In genomic region chr2:118090387-118091139, GRCh38 we compare ENCODE assay signal across 14 cellular contexts. TPM values are rescaled to one million over a fixed set of nuclear protein-coding genes. Genes with fewer than 3 reads are reported as not detected.
DNase-seq lines count a peak whose midpoint lies in the region; ATAC-seq, FAIRE-seq and TF ChIP-seq lines count a peak whose summit lies in the region.
"Had no signal": no experiment of that assay in that cellular context is flagged by ENCODE, and none has a peak within 500 bp of the region (broad histone marks: within the 10 kb centered on the region; RNA-seq: fewer than 3 reads in every experiment).

No MANE protein-coding gene starts in this region.

- H3K4me1 Mint-ChIP-seq in MCF 10A (ENCODE audit: insufficient read depth, unreplicated experiment) = peaks cover 5% of the 10 kb centered on the region
- H3K4me1 Mint-ChIP-seq in activated CD8-positive, alpha-beta T cell treated with anti-CD3 and anti-CD28 coated beads for 36 hours (ENCODE audit: low read depth) = peaks cover 43% of the 10 kb centered on the region

- H3K27me3 ChIP-seq in breast epithelium = no peaks in the 10 kb centered on the region
- H3K27me3 ChIP-seq in keratinocyte (ENCODE audit: control insufficient read depth, extremely low read depth, insufficient read depth, low read length) = no peaks in the 10 kb centered on the region
- H3K27me3 ChIP-seq in upper lobe of right lung = no peaks in the 10 kb centered on the region
- no peaks in the 10 kb centered on the region for H3K27me3 ChIP-seq in psoas muscle (ENCODE audit: insufficient read depth in 3 of 3, low read length in 2 of 3)
- H3K27me3 ChIP-seq: tibial nerve had no signal

- CTCF ChIA-PET in MCF 10A (lab: Yijun Ruan, JAX) = interaction anchor here (0.7 to 1.6 kb wide), 4 partner anchors 24 to 97 kb away, joined by 3 to 5 read pairs (median 4); no protein-coding TSS in a partner anchor
- CTCF ChIA-PET in activated CD8-positive, alpha-beta T cell treated with anti-CD3 and anti-CD28 coated beads for 36 hours (lab: Charles Lee) = interaction anchor here (1.2 to 1.8 kb wide), 2 partner anchors 11 to 133 kb away, joined by 3 read pairs; no protein-coding TSS in a partner anchor

- H3K9me3 ChIP-seq in breast epithelium (no peaks in the 10 kb centered on the region), keratinocyte (ENCODE audit: control insufficient read depth, low read depth, low read length) (no peaks in the 10 kb centered on the region), upper lobe of right lung (no peaks in the 10 kb centered on the region), psoas muscle (no peaks in the 10 kb centered on the region)
- H3K9me3 ChIP-seq: tibial nerve had no signal

- POLR2A ChIA-PET in MCF 10A (lab: Yijun Ruan, JAX) = interaction anchor here (0.7 to 4.1 kb wide), 10 partner anchors 11 to 276 kb away, joined by 3 to 32 read pairs (median 11); partner anchors contain the start of genes CCDC93 and DDX18
- POLR2A ChIA-PET in activated CD8-positive, alpha-beta T cell treated with anti-CD3 and anti-CD28 coated beads for 36 hours (lab: Charles Lee) = no interaction called here

- no peak overlapping the region for H3K9ac ChIP-seq in keratinocyte (ENCODE audit: control insufficient read depth, extremely low read depth, insufficient read depth, low read length)

- H3K79me2 ChIP-seq in keratinocyte (ENCODE audit: control insufficient read depth, insufficient read depth, low read length) = peaks cover 62% of the 10 kb centered on the region

- no peaks in the 10 kb centered on the region for H3K36me3 Mint-ChIP-seq in MCF 10A (ENCODE audit: insufficient read depth, unreplicated experiment)
- H3K36me3 Mint-ChIP-seq in activated CD8-positive, alpha-beta T cell treated with anti-CD3 and anti-CD28 coated beads for 36 hours (ENCODE audit: low read depth) = peaks cover 21% of the 10 kb centered on the region

- WGBS in psoas muscle, 3 donors = 85 to 89% (median 87%) methylated on average over 5 of the region's 5 CpGs

- no TSS peak for BruUV-seq in MCF 10A (replicated peaks; lab: Mats Ljungman, UMichigan)

- H3K36me3 ChIP-seq in breast epithelium (no peaks in the 10 kb centered on the region), keratinocyte (ENCODE audit: control insufficient read depth in 2 of 2, extremely low read depth in 1 of 2, insufficient read depth in 2 of 2, low read length in 2 of 2) (no peaks in the 10 kb centered on the region), upper lobe of right lung (no peaks in the 10 kb centered on the region), psoas muscle (ENCODE audit: insufficient read depth in 1 of 2, low read depth in 1 of 2) (no peaks in the 10 kb centered on the region)
- H3K36me3 ChIP-seq: tibial nerve had no signal

- H3K4me1 ChIP-seq in breast epithelium (no peaks in the 10 kb centered on the region), keratinocyte (ENCODE audit: control insufficient read depth, extremely low read depth, insufficient read depth, low read length) (peaks cover 12% of the 10 kb centered on the region), upper lobe of right lung (peaks cover 27% of the 10 kb centered on the region), psoas muscle (peaks cover 8% of the 10 kb centered on the region)

- dilution Hi-C loops in keratinocyte (cut with MboI; ENCODE audit: extremely low pct_ligation_motif_present, low sequenced_read_pairs) = no loop called here

- no peak for FAIRE-seq in keratinocyte (lab: Jason Lieb, UNC)

- no peaks in the 10 kb centered on the region for H3K9me1 ChIP-seq in keratinocyte (ENCODE audit: control insufficient read depth, extremely low read depth, insufficient read depth, low read length)

- ATAC-seq in activated CD8-positive, alpha-beta T cell treated with anti-CD3 and anti-CD28 coated beads for 36 hours = no peak
- ATAC-seq in upper lobe of right lung (no peak), psoas muscle (no peak), HG02678 (IDR thresholded peaks at IDR 0.05; ENCODE audit: unreplicated experiment) (no peak)

- H3K4me3 Mint-ChIP-seq in MCF 10A (ENCODE audit: unreplicated experiment) = peak overlapping the region; percentile 17
- peak overlapping the region; percentile 67 for H3K4me3 Mint-ChIP-seq in activated CD8-positive, alpha-beta T cell treated with anti-CD3 and anti-CD28 coated beads for 36 hours

- H2AFZ ChIP-seq in keratinocyte (ENCODE audit: control insufficient read depth, low read length) = no peak overlapping the region

- H3K9me3 Mint-ChIP-seq in MCF 10A (ENCODE audit: unreplicated experiment) = peaks cover 8% of the 10 kb centered on the region
- H3K9me3 Mint-ChIP-seq in activated CD8-positive, alpha-beta T cell treated with anti-CD3 and anti-CD28 coated beads for 36 hours = no peaks in the 10 kb centered on the region

- intact Hi-C loops in MCF 10A (cut with micrococcal nuclease) = no loop called here
- intact Hi-C loops in breast epithelium (cut with DNase I; ENCODE audit: low total_unique reads) = no loop called here
- intact Hi-C loops in activated CD8-positive, alpha-beta T cell treated with anti-CD3 and anti-CD28 coated beads for 36 hours (cut with micrococcal nuclease) = no loop called here
- intact Hi-C loops in upper lobe of right lung (cut with DNase I) = no loop called here
- intact Hi-C loops in psoas muscle (cut with DNase I) = loop anchor here in 1 of 2 donors (5.0 kb wide), 1 partner anchor 278 kb away; the partner anchor contains the start of gene DDX18

- peak overlapping the region; percentile 94 for H3K4me2 ChIP-seq in keratinocyte (ENCODE audit: control insufficient read depth, extremely low read depth, insufficient read depth, low read depth, low read length)

- H3K27me3 Mint-ChIP-seq in MCF 10A (ENCODE audit: insufficient read depth, unreplicated experiment) = peaks cover 1% of the 10 kb centered on the region
- no peaks in the 10 kb centered on the region for H3K27me3 Mint-ChIP-seq in activated CD8-positive, alpha-beta T cell treated with anti-CD3 and anti-CD28 coated beads for 36 hours

- DNase-seq in MCF 10A (ENCODE audit: unreplicated experiment) (no peak), breast epithelium (ENCODE audit: low spot score in 2 of 2) (no peak), keratinocyte (ENCODE audit: low read depth, low spot score) (no peak), upper lobe of right lung (no peak), psoas muscle (no peak), DMS153 (lab: John Stamatoyannopoulos, UW) (no peak)
- DNase-seq in activated CD8-positive, alpha-beta T cell treated with anti-CD3 and anti-CD28 coated beads for 36 hours = no peak
- DNase-seq: C1 segment of cervical spinal cord; effector memory CD4-positive, alpha-beta T cell; H7; occipital lobe; stimulated activated CD4-positive, alpha-beta T cell treated with anti-CD3 and anti-CD28 coated beads, Interleukin-4, amount 100 ng/mL, for 24 hours had no signal

- H4K20me1 ChIP-seq in keratinocyte (ENCODE audit: control insufficient read depth, extremely low read depth, insufficient read depth, low read length) = no peaks in the 10 kb centered on the region

- TF ChIP-seq CTCF in MCF 10A (IDR thresholded peaks at IDR 0.05; ENCODE audit: unreplicated experiment) (no peak), breast epithelium (IDR thresholded peaks at IDR 0.05) (no peak), keratinocyte (optimal IDR thresholded peaks at IDR 0.05 in 1 of 3, IDR thresholded peaks at IDR 0.05 in 1 of 3, conservative IDR thresholded peaks at IDR 0.05 in 1 of 3; ENCODE audit: extremely low read depth in 1 of 3, insufficient read depth in 2 of 3, low read length in 3 of 3) (no peak), upper lobe of right lung (IDR thresholded peaks at IDR 0.05) (no peak), psoas muscle (IDR thresholded peaks at IDR 0.05) (no peak)
- TF ChIP-seq CTCF in activated CD8-positive, alpha-beta T cell treated with anti-CD3 and anti-CD28 coated beads for 36 hours (IDR thresholded peaks at IDR 0.05) = no peak

- H3K27ac ChIP-seq in breast epithelium = no peak overlapping the region
- no peak overlapping the region for H3K27ac ChIP-seq in keratinocyte (ENCODE audit: control insufficient read depth, insufficient read depth, low read length)
- H3K27ac ChIP-seq in upper lobe of right lung = peak overlapping the region; percentile 81
- H3K27ac ChIP-seq in psoas muscle = no peak overlapping the region

- no peak overlapping the region for H3K4me3 ChIP-seq in breast epithelium
- peak overlapping the region in 2 of 3 experiments; percentile 98 for H3K4me3 ChIP-seq in keratinocyte (ENCODE audit: control insufficient read depth in 2 of 3, extremely low read depth in 1 of 3, insufficient read depth in 2 of 3, low read depth in 1 of 3, low read length in 3 of 3)
- H3K4me3 ChIP-seq in upper lobe of right lung = peak overlapping the region; percentile 88
- no peak overlapping the region for H3K4me3 ChIP-seq in psoas muscle

- no peak for TF ChIP-seq POLR2A in breast epithelium (IDR thresholded peaks at IDR 0.05)

- H3K27ac Mint-ChIP-seq in MCF 10A (ENCODE audit: low read depth, unreplicated experiment) = no peak overlapping the region
- no peak overlapping the region for H3K27ac Mint-ChIP-seq in activated CD8-positive, alpha-beta T cell treated with anti-CD3 and anti-CD28 coated beads for 36 hours

RNA-seq across cellular contexts. Expression of gene INSIG2, which starts 2.3 kb away (rescaled TPM):
- total RNA-seq in MCF 10A (2022) (15.0 and 28.4 TPM in 2 replicates), breast epithelium (10 to 100 TPM; 13.1 to 30.9 (median 20.3) TPM), upper lobe of right lung (42.0 TPM), psoas muscle (1 to 10 TPM; 4.8 to 7.8 (median 7.6) TPM)
- 100 to 1,000 TPM in 1 of 2 experiments, 10 to 100 TPM in 1; 87.2 to 104 TPM for total RNA-seq in activated CD8-positive, alpha-beta T cell treated with anti-CD3 and anti-CD28 coated beads for 36 hours
- polyA plus RNA-seq in keratinocyte (16.2 to 28.6 TPM (median 19.4 TPM) in 3 replicates), psoas muscle (10 to 100 TPM in 2 of 3 donors, 1 to 10 TPM in 1; 7.4 to 16.9 (median 12.5) TPM)
- polyA plus RNA-seq in keratinocyte (2011; ENCODE audit: low read depth) = 14.5 TPM
- polyA plus RNA-seq in keratinocyte (2011; cell fraction: cytosol; rRNA removed) = 8.6 and 17.8 TPM in 2 replicates
- polyA plus RNA-seq in keratinocyte (2011; cell fraction: nucleus; rRNA removed) = 17.1 and 22.3 TPM in 2 replicates
- polyA plus RNA-seq in keratinocyte (2012; ENCODE audit: low replicate concordance) = 12.7 and 34.4 TPM in 2 replicates
- polyA minus RNA-seq in keratinocyte = 5.7 to 28.0 TPM (median 13.3 TPM) in 3 replicates
- polyA minus RNA-seq in keratinocyte (2011; cell fraction: cytosol; rRNA and poly(A)+ RNA removed) = 3.6 TPM
- polyA minus RNA-seq in keratinocyte (2011; cell fraction: nucleus; rRNA and poly(A)+ RNA removed) = 7.0 and 14.0 TPM in 2 replicates

Comparison
In these comparisons a context has a peak if more than half of its experiments do, and no peak if none do; other contexts are left out.
1. H3K4me3 ChIP-seq: peak in keratinocyte (2 of 3) and upper lobe of right lung (single experiment); none in breast epithelium (0 of 3) and psoas muscle (single experiment).